28 cellular contexts compared by ENCODE assay signal in the genomic region with DNA sequence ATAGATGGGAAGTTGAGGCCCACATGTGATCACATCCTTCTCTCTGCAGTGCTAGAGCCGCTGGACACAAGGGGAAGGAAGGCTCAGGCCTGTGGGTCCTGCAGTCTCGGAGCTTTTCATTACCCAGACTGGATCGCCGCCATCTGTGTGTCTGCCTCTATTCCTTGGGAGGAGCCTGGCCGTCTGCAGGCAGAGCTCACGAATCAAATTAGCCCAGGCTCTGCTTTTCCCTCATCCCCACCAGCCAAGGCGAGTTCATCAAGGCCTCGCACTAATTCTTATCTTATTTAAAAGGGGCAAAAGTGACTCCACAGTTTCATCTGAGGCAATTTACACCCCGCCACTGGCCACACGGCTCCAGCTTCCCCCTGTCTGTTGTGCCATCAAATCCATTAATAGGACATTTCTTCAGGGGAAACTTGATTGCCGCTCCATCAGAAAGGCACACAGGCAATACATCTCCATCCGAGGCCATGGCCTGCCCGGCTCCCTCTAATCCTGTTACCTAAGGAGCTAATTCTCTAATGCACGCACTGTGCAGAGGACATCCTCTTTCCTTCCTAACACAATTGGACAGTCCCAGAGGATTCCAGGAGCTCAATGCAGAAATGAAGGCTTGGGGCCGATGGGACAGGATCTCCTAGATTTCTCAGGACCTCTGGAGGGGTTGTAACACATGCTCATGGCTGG. TPM values are rescaled to one million over a fixed set of nuclear protein-coding genes. Genes with fewer than 3 reads are reported as not detected.
"Had no signal": no experiment of that assay in that cellular context is flagged by ENCODE, and none has a peak within 500 bp of the region (broad histone marks: within the 10 kb centered on the region; RNA-seq: fewer than 3 reads in every experiment).

No MANE protein-coding gene starts in this region.

- H3K9me3 Mint-ChIP-seq: activated CD8-positive, alpha-beta T cell treated with anti-CD3 and anti-CD28 coated beads for 36 hours; activated naive CD4-positive, alpha-beta T cell treated with anti-CD3 and anti-CD28 coated beads, Interleukin-2, amount 10 ng/mL, durations not matched to agents 7 days and 5 days; activated naive CD4-positive, alpha-beta T cell treated with anti-CD3 and anti-CD28 coated beads, Interleukin-2, amount 50 U/mL, for 72 hours; activated naive CD8-positive, alpha-beta T cell treated with anti-CD3 and anti-CD28 coated beads, Interleukin-2, amount 10 ng/mL, durations not matched to agents 7 days and 5 days; activated T-cell treated with anti-CD3 and anti-CD28 coated beads, Interleukin-2, amount 50 U/mL, for 4 hours; activated T-helper 17 cell treated with anti-CD3 and anti-CD28 coated beads, Interleukin-2, amount 50 U/mL, for 72 hours; dendritic cell treated with granulocyte-macrophage colony-stimulating factor and Interleukin-4, amounts not matched to agents 40 ng/mL and 50 ng/mL, for 4 days; endodermal cell had no signal

- DNase-seq: activated CD4-positive, alpha-beta T cell treated with anti-CD3 and anti-CD28 coated beads for 48 hours; activated CD4-positive, alpha-beta T cell treated with anti-CD3 and anti-CD28 coated beads, Interleukin-2, amount 50 U/mL, for 1 hour; activated CD4-positive, alpha-beta T cell treated with anti-CD3 and anti-CD28 coated beads, Interleukin-2, amount 50 U/mL, for 48 hours; activated CD8-positive, alpha-beta memory T cell treated with anti-CD3 and anti-CD28 coated beads for 24 hours; activated CD8-positive, alpha-beta T cell treated with anti-CD3 and anti-CD28 coated beads for 36 hours; activated gamma-delta T cell; activated naive CD4-positive, alpha-beta T cell; activated naive CD4-positive, alpha-beta T cell treated with anti-CD3 and anti-CD28 coated beads, Interleukin-2, amount 10 ng/mL, durations not matched to agents 7 days and 5 days; activated naive CD8-positive, alpha-beta T cell treated with anti-CD3 and anti-CD28 coated beads, Interleukin-2, amount 10 ng/mL, durations not matched to agents 7 days and 5 days; activated T-cell treated with anti-CD3 and anti-CD28 coated beads, Interleukin-2, amount 50 U/mL, for 4 hours; central memory CD4-positive, alpha-beta T cell; cerebellar nuclear complex; dorsolateral prefrontal cortex; effector memory CD4-positive, alpha-beta T cell; endodermal cell; erythroblast; foreskin melanocyte; head of caudate nucleus; T-helper 1 cell; T-helper 2 cell had no signal

- H3K36me3 Mint-ChIP-seq: activated naive CD4-positive, alpha-beta T cell treated with anti-CD3 and anti-CD28 coated beads, Interleukin-2, amount 10 ng/mL, durations not matched to agents 7 days and 5 days; activated naive CD4-positive, alpha-beta T cell treated with anti-CD3 and anti-CD28 coated beads, Interleukin-2, amount 50 U/mL, for 72 hours; activated naive CD8-positive, alpha-beta T cell treated with anti-CD3 and anti-CD28 coated beads, Interleukin-2, amount 10 ng/mL, durations not matched to agents 7 days and 5 days; brain; WTC11 had no signal

- H3K4me1 Mint-ChIP-seq: activated naive CD4-positive, alpha-beta T cell treated with anti-CD3 and anti-CD28 coated beads, Interleukin-2, amount 10 ng/mL, durations not matched to agents 7 days and 5 days; activated naive CD8-positive, alpha-beta T cell treated with anti-CD3 and anti-CD28 coated beads, Interleukin-2, amount 10 ng/mL, durations not matched to agents 7 days and 5 days; activated T-helper 17 cell treated with anti-CD3 and anti-CD28 coated beads, Interleukin-2, amount 50 U/mL, for 72 hours had no signal

- H3K27ac Mint-ChIP-seq: activated CD8-positive, alpha-beta T cell treated with anti-CD3 and anti-CD28 coated beads for 36 hours; activated naive CD4-positive, alpha-beta T cell treated with anti-CD3 and anti-CD28 coated beads, Interleukin-2, amount 10 ng/mL, durations not matched to agents 7 days and 5 days; activated naive CD4-positive, alpha-beta T cell treated with anti-CD3 and anti-CD28 coated beads, Interleukin-2, amount 50 U/mL, for 72 hours; activated naive CD8-positive, alpha-beta T cell treated with anti-CD3 and anti-CD28 coated beads, Interleukin-2, amount 10 ng/mL, durations not matched to agents 7 days and 5 days; activated T-helper 17 cell treated with anti-CD3 and anti-CD28 coated beads, Interleukin-2, amount 50 U/mL, for 72 hours; dendritic cell treated with granulocyte-macrophage colony-stimulating factor and Interleukin-4, amounts not matched to agents 40 ng/mL and 50 ng/mL, for 4 days; endodermal cell; WTC11 had no signal

- H3K4me3 Mint-ChIP-seq: activated CD8-positive, alpha-beta T cell treated with anti-CD3 and anti-CD28 coated beads for 36 hours; activated naive CD4-positive, alpha-beta T cell treated with anti-CD3 and anti-CD28 coated beads, Interleukin-2, amount 10 ng/mL, durations not matched to agents 7 days and 5 days; activated naive CD8-positive, alpha-beta T cell treated with anti-CD3 and anti-CD28 coated beads, Interleukin-2, amount 10 ng/mL, durations not matched to agents 7 days and 5 days; activated T-cell treated with anti-CD3 and anti-CD28 coated beads, Interleukin-2, amount 50 U/mL, for 4 hours; activated T-helper 17 cell treated with anti-CD3 and anti-CD28 coated beads, Interleukin-2, amount 50 U/mL, for 72 hours; brain; dendritic cell treated with granulocyte-macrophage colony-stimulating factor and Interleukin-4, amounts not matched to agents 40 ng/mL and 50 ng/mL, for 4 days; endodermal cell; WTC11 had no signal

RNA-seq across cellular contexts. Expression of a gene that starts 3.3 kb away (rescaled TPM):
- total RNA-seq: activated CD8-positive, alpha-beta T cell treated with anti-CD3 and anti-CD28 coated beads for 36 hours; activated naive CD4-positive, alpha-beta T cell treated with anti-CD3 and anti-CD28 coated beads, Interleukin-2, amount 50 U/mL, for 72 hours; activated naive CD8-positive, alpha-beta T cell treated with anti-CD3 and anti-CD28 coated beads, Interleukin-2, amount 10 ng/mL, durations not matched to agents 7 days and 5 days; activated T-cell treated with anti-CD3 and anti-CD28 coated beads, Interleukin-2, amount 50 U/mL, for 4 hours; activated T-helper 17 cell treated with anti-CD3 and anti-CD28 coated beads, Interleukin-2, amount 50 U/mL, for 72 hours; ascending aorta; glomerular endothelial cell had no signal
- polyA plus RNA-seq: cardiac muscle cell had no signal
